Comparison of ENCODE assay signal across 19 cellular contexts in the genomic region with DNA sequence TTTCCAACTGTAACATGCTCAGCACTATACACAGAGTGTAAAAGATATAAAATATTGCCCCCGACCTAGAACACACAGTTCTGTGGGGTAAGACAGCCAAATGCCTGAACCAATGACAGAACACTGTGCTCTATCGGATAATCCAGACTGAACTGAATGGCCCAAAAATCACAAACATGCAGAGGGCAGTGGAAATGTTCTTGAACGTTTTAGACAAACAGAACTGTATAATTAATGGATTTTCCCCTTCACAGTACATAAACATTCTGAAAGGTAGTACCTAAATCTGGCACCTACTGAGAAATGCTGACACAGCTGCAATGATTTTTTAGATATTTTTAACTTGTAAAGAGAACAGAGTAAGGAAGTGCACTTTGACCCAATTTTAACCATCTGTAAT. TPM values are rescaled to one million over a fixed set of nuclear protein-coding genes. Genes with fewer than 3 reads are reported as not detected.
A peak's percentile ranks its signal among the peaks of the same experiment; 100 is the strongest.
DNase-seq lines count a peak whose midpoint lies in the region; ATAC-seq, FAIRE-seq and TF ChIP-seq lines count a peak whose summit lies in the region.
"Had no signal": no experiment of that assay in that cellular context is flagged by ENCODE, and none has a peak within 500 bp of the region (broad histone marks: within the 10 kb centered on the region; RNA-seq: fewer than 3 reads in every experiment).

No MANE protein-coding gene starts in this region.

- H3K27ac ChIP-seq in IMR-90 (ENCODE audit: insufficient read depth, low read length) (no peak overlapping the region), GM12878 (ENCODE audit: control insufficient read depth, insufficient read depth) (no peak overlapping the region; the same call in 1 of the 2 replicates), mesenchymal stem cell (ENCODE audit: low read length, poor library complexity, severe bottlenecking) (peak overlapping the region; percentile 28), stomach smooth muscle (ENCODE audit: low read length) (peak overlapping the region; percentile 33)

- CTCF ChIA-PET in IMR-90 (lab: Yijun Ruan, JAX) = interaction anchor here (0.5 kb wide), 1 partner anchor 119 kb away, joined by 8 read pairs; no protein-coding TSS in a partner anchor
- CTCF ChIA-PET in GM12878 (lab: Yijun Ruan, JAX) = interaction anchor here (0.9 to 8.1 kb wide), 9 partner anchors 13 to 143 kb away, joined by 3 to 83 read pairs (median 4); no protein-coding TSS in a partner anchor

- H3K14ac ChIP-seq in IMR-90 (replicated peaks; ENCODE audit: low read depth, low read length) (no peak overlapping the region), mesenchymal stem cell (ENCODE audit: low read length in 2 of 2) (no peak overlapping the region)

- no peak for TF ChIP-seq EP300 in GM12878 (IDR thresholded peaks at IDR 0.05; ENCODE audit: borderline replicate concordance in 1 of 2, control insufficient read depth in 1 of 2, low read depth in 2 of 2, low read length in 2 of 2)

- H3K4me2 ChIP-seq in IMR-90 (ENCODE audit: low read depth, low read length) = no peak overlapping the region
- no peak overlapping the region; the same call in 1 of the 2 replicates for H3K4me2 ChIP-seq in GM12878 (ENCODE audit: control insufficient read depth, insufficient read depth)
- H3K4me2 ChIP-seq in mesenchymal stem cell (ENCODE audit: low read length, poor library complexity, severe bottlenecking) = no peak overlapping the region

- H3K9me3 ChIP-seq in IMR-90 (ENCODE audit: control insufficient read depth, insufficient read depth, low read length) (no peaks in the 10 kb centered on the region), GM12878 (replicated peaks; ENCODE audit: control insufficient read depth, insufficient read depth, low read length) (no peaks in the 10 kb centered on the region), mesenchymal stem cell (ENCODE audit: control insufficient read depth, low read length) (no peaks in the 10 kb centered on the region), stomach smooth muscle (ENCODE audit: control insufficient read depth in 2 of 2, low read length in 2 of 2) (no peaks in the 10 kb centered on the region)
- H3K9me3 ChIP-seq: HAP-1, mucosa of descending colon, ovary, SJSA1, tibial nerve had no signal

- H4K91ac ChIP-seq in IMR-90 (ENCODE audit: insufficient read depth, low read depth, low read length) = no peak overlapping the region
- no peak overlapping the region for H4K91ac ChIP-seq in mesenchymal stem cell (ENCODE audit: low read length)

- no peak overlapping the region for H4K5ac ChIP-seq in IMR-90 (ENCODE audit: low read depth, low read length)

- H3K79me1 ChIP-seq in IMR-90 (ENCODE audit: low read depth in 1 of 2, low read length in 2 of 2) (peaks cover 29 to 62% of the 10 kb centered on the region in 2 experiments), mesenchymal stem cell (replicated peaks; ENCODE audit: low read length, poor library complexity, severe bottlenecking) (peaks cover 4% of the 10 kb centered on the region)

- in situ Hi-C loops in IMR-90 (cut with MboI; ENCODE audit: low sequenced_read_pairs) = no loop called here
- in situ Hi-C loops in GM12878 (cut with MboI) = no loop called here

- BruUV-seq in IMR-90 (replicated peaks; lab: Mats Ljungman, UMichigan) (no TSS peak), GM12878 (replicated peaks; lab: Mats Ljungman, UMichigan) (no TSS peak)

- no peak overlapping the region for H3K56ac ChIP-seq in IMR-90 (ENCODE audit: extremely low read depth, insufficient read depth, low read length)

- intact Hi-C loops in IMR-90 (cut with micrococcal nuclease) (no loop called here), GM12878 (cut with micrococcal nuclease; ENCODE audit: unreplicated experiment) (no loop called here)

- H3K9ac ChIP-seq in IMR-90 (ENCODE audit: low read depth, low read length) (no peak overlapping the region), GM12878 (ENCODE audit: control insufficient read depth, insufficient read depth, low read length) (no peak overlapping the region), mesenchymal stem cell (ENCODE audit: low read length) (peak overlapping the region; percentile 78), stomach smooth muscle (ENCODE audit: low read length in 2 of 2) (no peak overlapping the region)

- no peak overlapping the region for H3K4ac ChIP-seq in IMR-90 (ENCODE audit: low read depth, low read length)
- no peak overlapping the region for H3K4ac ChIP-seq in mesenchymal stem cell (ENCODE audit: low read depth in 1 of 2, low read length in 2 of 2)

- H3K4me3 ChIP-seq in IMR-90 (ENCODE audit: insufficient read depth, low read depth, low read length) = no peak overlapping the region
- no peak overlapping the region for H3K4me3 ChIP-seq in GM12878
- H3K4me3 ChIP-seq in mesenchymal stem cell (ENCODE audit: insufficient read depth in 1 of 2, low read depth in 1 of 2, low read length in 2 of 2) = peak overlapping the region in 1 of 2 experiments; percentile 60
- peak overlapping the region in 1 of 2 donors; percentile 16 for H3K4me3 ChIP-seq in stomach smooth muscle (ENCODE audit: low read length in 2 of 2)
- H3K4me3 ChIP-seq: HAP-1, mucosa of descending colon, ovary had no signal

- H3K9me1 ChIP-seq in IMR-90 (ENCODE audit: insufficient read depth, low read length) = peaks cover 9% of the 10 kb centered on the region

- no peaks in the 10 kb centered on the region for H3K36me3 ChIP-seq in IMR-90 (ENCODE audit: control insufficient read depth, insufficient read depth, low read length)
- H3K36me3 ChIP-seq in GM12878 (ENCODE audit: control insufficient read depth in 2 of 2, insufficient read depth in 2 of 2, low read length in 1 of 2) = no peaks in the 10 kb centered on the region
- H3K36me3 ChIP-seq in mesenchymal stem cell (ENCODE audit: control insufficient read depth in 1 of 2, insufficient read depth in 2 of 2, low read depth in 1 of 2, low read length in 2 of 2) = peaks cover 0 to 4% of the 10 kb centered on the region in 2 experiments
- no peaks in the 10 kb centered on the region for H3K36me3 ChIP-seq in stomach smooth muscle (ENCODE audit: control insufficient read depth in 2 of 2, insufficient read depth in 2 of 2, low read length in 2 of 2)
- H3K36me3 ChIP-seq: HAP-1, ovary, SJSA1, tibial nerve had no signal

- POLR2A ChIA-PET in IMR-90 (lab: Charles Lee; ENCODE audit: unreplicated experiment) (no interaction called here), GM12878 (lab: Charles Lee) (interaction anchor here (0.8 to 2.2 kb wide), 9 partner anchors 8 to 55 kb away, joined by 3 to 19 read pairs (median 4); no protein-coding TSS in a partner anchor)

- SMC1A ChIA-PET in GM12878 (lab: Charles Lee; ENCODE audit: uncharacterized antibody, unreplicated experiment) = interaction anchor here (0.7 to 5.6 kb wide), 16 partner anchors 8 to 116 kb away, joined by 3 to 67 read pairs (median 4); partner anchors contain the start of gene PARD3

- no peak for DNase-seq in IMR-90
- no peak for DNase-seq in GM12878 (ENCODE audit: low read depth, low spot score)
- DNase-seq in mesenchymal stem cell = peak; percentile 16
- no peak for DNase-seq in HK-2 (ENCODE audit: unreplicated experiment)
- no peak for DNase-seq in activated CD4-positive, alpha-beta T cell treated with anti-CD3 and anti-CD28 coated beads for 48 hours
- DNase-seq in stimulated activated CD4-positive, alpha-beta T cell treated with anti-CD3 and anti-CD28 coated beads, Interleukin-2, amount 100 ng/mL, for 24 hours = no peak
- DNase-seq: activated CD4-positive, alpha-beta T cell treated with anti-CD3 and anti-CD28 coated beads for 4 hours; activated naive CD4-positive, alpha-beta T cell; C1 segment of cervical spinal cord; DMS 273 treated with DMSO at 0.1 percent for 48 hours; mucosa of descending colon; NCI-H187; NCI-H446 treated with DMSO at 0.1 percent for 48 hours had no signal

- H2AK5ac ChIP-seq in IMR-90 (ENCODE audit: low read depth, low read length) (no peak overlapping the region), mesenchymal stem cell (ENCODE audit: low read length, severe bottlenecking) (no peak overlapping the region)

- FAIRE-seq in GM12878 (lab: Jason Lieb, UNC) = no peak
- FAIRE-seq: colon had no signal

- no peak for ATAC-seq in IMR-90 (ENCODE audit: low read depth)
- peak; percentile 39 for ATAC-seq in GM12878

- TF ChIP-seq RAD21 in IMR-90 (IDR thresholded peaks at IDR 0.05; ENCODE audit: low read length) = no peak
- TF ChIP-seq RAD21 in GM12878 (IDR thresholded peaks at IDR 0.05; ENCODE audit: insufficient read depth, low read depth, low read length) = no peak

- dilution Hi-C loops in IMR-90 (cut with HindIII; ENCODE audit: low sequenced_read_pairs, unreplicated experiment) = no loop called here

- H2BK120ac ChIP-seq in IMR-90 (ENCODE audit: low read depth, low read length) = no peak overlapping the region
- H2BK120ac ChIP-seq in mesenchymal stem cell (ENCODE audit: low read depth, low read length) = no peak overlapping the region

- H4K20me1 ChIP-seq in IMR-90 (ENCODE audit: insufficient read depth, low read length) (peaks cover 27% of the 10 kb centered on the region; the same call in 1 of the 2 replicates), GM12878 (ENCODE audit: control insufficient read depth, insufficient read depth) (no peaks in the 10 kb centered on the region)

- no peak overlapping the region for H2BK12ac ChIP-seq in mesenchymal stem cell (ENCODE audit: low read length in 2 of 2)

- H3K27me3 ChIP-seq in IMR-90 (ENCODE audit: control insufficient read depth, insufficient read depth, low read length) (no peaks in the 10 kb centered on the region), GM12878 (replicated peaks in 1 of 2; ENCODE audit: control insufficient read depth in 2 of 2, insufficient read depth in 2 of 2, low read length in 1 of 2) (no peaks in the 10 kb centered on the region), mesenchymal stem cell (ENCODE audit: control insufficient read depth in 1 of 2, insufficient read depth in 1 of 2, low read length in 2 of 2) (no peaks in the 10 kb centered on the region), stomach smooth muscle (ENCODE audit: control insufficient read depth in 1 of 2, insufficient read depth in 2 of 2, low read length in 2 of 2) (no peaks in the 10 kb centered on the region)
- H3K27me3 ChIP-seq: ovary, SJSA1, tibial nerve had no signal

- H3K23ac ChIP-seq in IMR-90 (ENCODE audit: low read depth, low read length) (no peak overlapping the region), mesenchymal stem cell (ENCODE audit: low read length in 2 of 2) (no peak overlapping the region)

- no peak overlapping the region for H4K8ac ChIP-seq in IMR-90 (ENCODE audit: low read depth in 2 of 2, low read length in 2 of 2)
- no peak overlapping the region for H4K8ac ChIP-seq in mesenchymal stem cell (ENCODE audit: low read length)

- no peak overlapping the region for H2AK9ac ChIP-seq in IMR-90 (replicated peaks; ENCODE audit: low read depth, low read length, poor library complexity)

- no peaks in the 10 kb centered on the region for H3K79me2 ChIP-seq in GM12878 (ENCODE audit: control insufficient read depth, insufficient read depth, low read length)

- H3K4me1 ChIP-seq in IMR-90 (ENCODE audit: control insufficient read depth, insufficient read depth, low read length) (peaks cover 14% of the 10 kb centered on the region), GM12878 (ENCODE audit: control insufficient read depth, insufficient read depth, low read length) (peaks cover 13% of the 10 kb centered on the region), mesenchymal stem cell (ENCODE audit: control insufficient read depth, insufficient read depth, low read depth, low read length) (peaks cover 14% of the 10 kb centered on the region), stomach smooth muscle (ENCODE audit: control insufficient read depth, insufficient read depth, low read length) (peaks cover 43% of the 10 kb centered on the region)

- 67% methylated on average over 1 of the region's 3 CpGs; no CpG with 5 or more reads in 1 of the 2 experiments for WGBS in IMR-90 (ENCODE audit: extremely low coverage in 2 of 2, insufficient read length in 1 of 2), 2 experiments
- WGBS in GM12878 (ENCODE audit: insufficient coverage, insufficient replicate concordance, low lambda C conversion rate, missing lambda C conversion rate) = 33% methylated on average over 3 of the region's 3 CpGs
- 73% methylated on average over 2 of the region's 3 CpGs for WGBS in mesenchymal stem cell

- H2BK5ac ChIP-seq in IMR-90 (ENCODE audit: low read depth, low read length, poor library complexity, severe bottlenecking) (no peak overlapping the region), mesenchymal stem cell (ENCODE audit: low read depth, low read length, poor library complexity, severe bottlenecking) (no peak overlapping the region)

- TF ChIP-seq POLR2A in IMR-90 (IDR thresholded peaks at IDR 0.05; ENCODE audit: low read depth, low read length) (no peak), GM12878 (IDR thresholded peaks at IDR 0.05; ENCODE audit: low read depth, low read length) (no peak)

- H2BK15ac ChIP-seq in IMR-90 (ENCODE audit: low read depth, low read length) = no peak overlapping the region
- H2BK15ac ChIP-seq in mesenchymal stem cell (ENCODE audit: low read depth, poor library complexity, severe bottlenecking) = no peak overlapping the region

- no peak overlapping the region for H3K18ac ChIP-seq in IMR-90 (ENCODE audit: low read depth, low read length)
- no peak overlapping the region for H3K18ac ChIP-seq in mesenchymal stem cell (ENCODE audit: low read depth in 1 of 2, low read length in 2 of 2)

- TF ChIP-seq CTCF in IMR-90 (conservative IDR thresholded peaks at IDR 0.05; ENCODE audit: low read depth, low read length) (no peak), GM12878 (IDR thresholded peaks at IDR 0.05 in 2 of 3, conservative IDR thresholded peaks at IDR 0.05 in 1 of 3; ENCODE audit: control insufficient read depth in 2 of 3, extremely low read depth in 1 of 3, insufficient read depth in 1 of 3, low read depth in 3 of 3, low read length in 3 of 3) (no peak)

- RAD21 ChIA-PET in GM12878 (lab: Charles Lee; ENCODE audit: unreplicated experiment) = interaction anchor here (1.0 to 5.3 kb wide), 9 partner anchors 8 to 56 kb away, joined by 4 to 50 read pairs (median 10); no protein-coding TSS in a partner anchor

- H2BK20ac ChIP-seq in IMR-90 (ENCODE audit: low read depth, low read length) = no peak overlapping the region

- H2AFZ ChIP-seq in IMR-90 (replicated peaks; ENCODE audit: low read length, poor library complexity) = no peak overlapping the region
- H2AFZ ChIP-seq in GM12878 (ENCODE audit: control insufficient read depth, low read depth, low read length) = no peak overlapping the region
- H2AFZ ChIP-seq in mesenchymal stem cell (ENCODE audit: low read depth, low read length) = no peak overlapping the region

RNA-seq across cellular contexts. Expression of gene PARD3, which starts 33.4 kb away (rescaled TPM):
- total RNA-seq in IMR-90 (2012; rRNA removed) (34.2 and 37.5 TPM in 2 replicates), GM12878 (2014; rRNA removed) (16.5 and 18.8 TPM in 2 replicates), GM12878 (2014; rRNA removed; fragmentation: Illumina TruSeq; extraction: Trizol) (27.5 and 29.0 TPM in 2 replicates), GM12878 (2021) (16.6 TPM in 2 replicates)
- polyA plus RNA-seq in IMR-90 (2012; rRNA removed) (13.1 and 14.6 TPM in 2 replicates), GM12878 (2011; rRNA removed) (43.1 and 55.3 TPM in 2 replicates), GM12878 (2014; fragmentation: Illumina TruSeq; extraction: Trizol) (19.3 and 21.7 TPM in 2 replicates), GM12878 (2014; fragmentation: Nextera tagmentation; extraction: Ambion mirVana) (1 to 10 TPM; 6.3 to 9.6 TPM), GM12878 (2014; rRNA removed) (9.9 and 11.3 TPM in 2 replicates), GM12878 (2016; fragmentation: Nextera tagmentation; extraction: Ambion mirVana) (1 to 10 TPM; 2.6 to 3.8 TPM)
- polyA plus RNA-seq in IMR-90 (2012; cell fraction: cytosol; rRNA removed) = 4.0 and 6.2 TPM in 2 replicates
- polyA plus RNA-seq in IMR-90 (2012; cell fraction: nucleus; rRNA removed; ENCODE audit: low replicate concordance) = 4.2 and 32.9 TPM in 2 replicates
- total RNA-seq in GM12878 (2013; cell fraction: nucleolus; rRNA removed) = 128 and 134 TPM in 2 replicates
- polyA plus RNA-seq in GM12878 (2011; ENCODE audit: low read depth) = 3.7 TPM
- polyA plus RNA-seq in GM12878 (2011; cell fraction: cytosol; rRNA removed) = 24.3 and 28.9 TPM in 2 replicates
- 27.5 and 32.0 TPM in 2 replicates for polyA plus RNA-seq in GM12878 (2011; cell fraction: nucleus; rRNA removed)
- 4.7 and 6.1 TPM in 2 replicates for polyA plus RNA-seq in GM12878 (2012)
- polyA minus RNA-seq in GM12878 (2011; rRNA and poly(A)+ RNA removed) = 96.4 TPM in 2 replicates
- polyA minus RNA-seq in GM12878 (2011; cell fraction: cytosol; rRNA and poly(A)+ RNA removed) = 17.6 and 22.9 TPM in 2 replicates
- 71.0 and 84.8 TPM in 2 replicates for polyA minus RNA-seq in GM12878 (2011; cell fraction: nucleus; rRNA and poly(A)+ RNA removed)
- 37.3 TPM for polyA plus RNA-seq in mesenchymal stem cell (2013, experiment 1 of 2)
- polyA plus RNA-seq in mesenchymal stem cell (2013, experiment 2 of 2) = 35.9 TPM

Comparison
In these comparisons a context has a peak if more than half of its experiments do, and no peak if none do; other contexts are left out.
1. H3K27ac ChIP-seq: peak in mesenchymal stem cell (single experiment) and stomach smooth muscle (single experiment); none in IMR-90 (single experiment) and GM12878 (single experiment).